In genomic region chr1:62621907-62622306, GRCh38 we compare ENCODE assay signal across 8 cellular contexts. TPM values are rescaled to one million over a fixed set of nuclear protein-coding genes. Genes with fewer than 3 reads are reported as not detected.
A peak's percentile ranks its signal among the peaks of the same experiment; 100 is the strongest.
DNase-seq lines count a peak whose midpoint lies in the region; ATAC-seq lines count a peak whose summit lies in the region.

No MANE protein-coding gene starts in this region.

- in situ Hi-C loops in Caki2 (cut with HindIII; ENCODE audit: low pct_unique_long_range_greater_than_20kb, low sequenced_read_pairs) = no loop called here
- in situ Hi-C loops in SK-MEL-5 (cut with HindIII; ENCODE audit: low pct_unique_long_range_greater_than_20kb, low sequenced_read_pairs) = no loop called here

- DNase-seq in Caki2 (ENCODE audit: low read depth) = peak; percentile 83
- DNase-seq in SK-MEL-5 (ENCODE audit: low read depth, low spot score) = peak; percentile 72
- peak; percentile 82 for DNase-seq in islet precursor cell
- DNase-seq in hippocampal formation (lab: John Stamatoyannopoulos, UW) = no peak
- no peak for DNase-seq in NCI-H82 (lab: John Stamatoyannopoulos, UW)

- peak; percentile 83 for ATAC-seq in GM19328 (IDR thresholded peaks at IDR 0.05; ENCODE audit: unreplicated experiment)
- ATAC-seq in HG03159 (IDR thresholded peaks at IDR 0.05; ENCODE audit: unreplicated experiment) = peak; percentile 94
- ATAC-seq in GM19324 (IDR thresholded peaks at IDR 0.05; ENCODE audit: low FRiP score, unreplicated experiment) = no peak

RNA-seq across cellular contexts. Expression of gene ANGPTL3, which starts 24.6 kb away (rescaled TPM):
- total RNA-seq in Caki2 (2014; rRNA removed; shearing (Covaris generic); ENCODE audit: low replicate concordance) = not detected in 2 replicates
- total RNA-seq in SK-MEL-5 (2014; rRNA removed; shearing (Covaris generic)) = 0.11 TPM in 1 of 2 replicates, not detected in the other
- polyA plus RNA-seq in SK-MEL-5 (2015; cell fraction: cytosol; rRNA removed) = not detected in 2 replicates
- not detected in 2 replicates for polyA plus RNA-seq in SK-MEL-5 (2015; cell fraction: nucleus; rRNA removed)

Comparison
In these comparisons a context has a peak if more than half of its experiments do, and no peak if none do; other contexts are left out.
1. DNase-seq: peak in Caki2 (single experiment), SK-MEL-5 (single experiment) and islet precursor cell (single experiment); none in hippocampal formation (0 of 2) and NCI-H82 (single experiment).